Comparison of ENCODE assay signal across 9 cellular contexts in the genomic region with DNA sequence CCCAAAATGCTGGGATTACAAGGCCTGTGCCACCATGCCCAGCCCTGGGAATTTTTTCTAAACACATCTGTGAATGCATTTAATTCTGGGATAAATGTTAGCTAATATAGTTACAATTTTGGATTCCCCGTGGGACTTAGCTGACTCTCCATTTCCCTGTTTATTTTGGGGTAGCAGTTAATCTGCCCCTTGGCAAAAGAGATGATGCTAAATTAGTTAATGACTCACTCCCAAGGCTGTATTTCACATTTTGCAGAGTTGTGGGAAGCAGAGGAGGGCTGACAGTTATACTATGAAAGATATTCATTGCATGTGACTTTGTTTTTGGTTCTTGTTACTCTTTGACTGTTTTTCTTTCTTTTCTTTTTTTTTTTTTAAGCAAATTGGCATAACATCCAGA. TPM values are rescaled to one million over a fixed set of nuclear protein-coding genes. Genes with fewer than 3 reads are reported as not detected.
DNase-seq lines count a peak whose midpoint lies in the region; ATAC-seq and TF ChIP-seq lines count a peak whose summit lies in the region.
"Had no signal": no experiment of that assay in that cellular context is flagged by ENCODE, and none has a peak within 500 bp of the region (broad histone marks: within the 10 kb centered on the region; RNA-seq: fewer than 3 reads in every experiment).

No MANE protein-coding gene starts in this region.

- H3K4me1 ChIP-seq in BLaER1 treated with 17β-estradiol and CSF1 and Interleukin-3, amounts not matched to agents 10 nM and 100 nM, result peaks cover 52 to 80% (median 67%) of the 10 kb centered on the region in 10 experiments
- H3K4me1 ChIP-seq in HUES64 (ENCODE audit: insufficient read depth, low read length) (peaks cover 26% of the 10 kb centered on the region), ascending aorta (peaks cover 27 to 51% of the 10 kb centered on the region in 2 donors), liver (ENCODE audit: control insufficient read depth in 4 of 4, insufficient read depth in 4 of 4, low read length in 3 of 4) (peaks cover 2 to 17% (median 7%) of the 10 kb centered on the region in 4 donors)

- H3K4me3 ChIP-seq in BLaER1 treated with 17β-estradiol and CSF1 and Interleukin-3, amounts not matched to agents 10 nM and 100 nM, result peak overlapping the region; percentile 22 to 92 (median 79); a peak in 15 of 20 replicates
- H3K4me3 ChIP-seq in HUES64 (ENCODE audit: low read length) (peak overlapping the region; percentile 14; the same call in 1 of the 2 replicates), ascending aorta (peak overlapping the region in 1 of 2 donors; percentile 90), liver (ENCODE audit: low read depth in 1 of 3, low read length in 3 of 3) (no peak overlapping the region)

- H4K20me1 ChIP-seq in BLaER1 treated with 17β-estradiol and CSF1 and Interleukin-3, amounts not matched to agents 10 nM and 100 nM, result peaks cover 73 to 76% (median 76%) of the 10 kb centered on the region in 11 experiments

- H3K9me3 ChIP-seq in BLaER1 treated with 17β-estradiol and CSF1 and Interleukin-3, amounts not matched to agents 10 nM and 100 nM (replicated peaks in 1 of 11), result no peaks in the 10 kb centered on the region
- H3K9me3 ChIP-seq in HUES64 (ENCODE audit: insufficient read depth, low read depth, low read length) (no peaks in the 10 kb centered on the region), ascending aorta (no peaks in the 10 kb centered on the region), liver (ENCODE audit: control insufficient read depth in 4 of 4, low read length in 3 of 4) (peaks cover 0 to 4% (median 0%) of the 10 kb centered on the region in 4 donors)

- H3K27me3 ChIP-seq in BLaER1 treated with 17β-estradiol and CSF1 and Interleukin-3, amounts not matched to agents 10 nM and 100 nM, result no peaks in the 10 kb centered on the region
- H3K27me3 ChIP-seq in HUES64 (ENCODE audit: insufficient read depth, low read length), result peaks cover 3% of the 10 kb centered on the region; the same call in 1 of the 2 replicates
- H3K27me3 ChIP-seq in ascending aorta, result no peaks in the 10 kb centered on the region
- peaks cover 0 to 3% (median 0%) of the 10 kb centered on the region in 4 donors for H3K27me3 ChIP-seq in liver (ENCODE audit: control insufficient read depth in 4 of 4, insufficient read depth in 4 of 4, low read length in 3 of 4)

- TF ChIP-seq CTCF in ascending aorta (IDR thresholded peaks at IDR 0.05), result no peak
- TF ChIP-seq CTCF in liver (IDR thresholded peaks at IDR 0.05; ENCODE audit: low read depth, low read length, missing input control), result no peak

- ATAC-seq in GM18870 (IDR thresholded peaks at IDR 0.05; ENCODE audit: unreplicated experiment), result no peak
- no peak for ATAC-seq in HG03457 (IDR thresholded peaks at IDR 0.05; ENCODE audit: unreplicated experiment)
- no peak for ATAC-seq in HG02678 (IDR thresholded peaks at IDR 0.05; ENCODE audit: unreplicated experiment)

- intact Hi-C loops in ascending aorta (cut with DNase I), result no loop called here

- H3K36me3 ChIP-seq in BLaER1 treated with 17β-estradiol and CSF1 and Interleukin-3, amounts not matched to agents 10 nM and 100 nM, result peaks cover 34 to 65% (median 56%) of the 10 kb centered on the region in 11 experiments
- H3K36me3 ChIP-seq in HUES64 (ENCODE audit: insufficient read depth, low read length) (peaks cover 56% of the 10 kb centered on the region), ascending aorta (peaks cover 3 to 11% of the 10 kb centered on the region in 2 donors), liver (ENCODE audit: control insufficient read depth in 4 of 4, insufficient read depth in 3 of 4, low read depth in 1 of 4, low read length in 3 of 4) (no peaks in the 10 kb centered on the region)

- H3K4me2 ChIP-seq in BLaER1 treated with 17β-estradiol and CSF1 and Interleukin-3, amounts not matched to agents 10 nM and 100 nM, result peak overlapping the region; percentile 84 to 98 (median 93)

- DNase-seq in ascending aorta (ENCODE audit: low spot score in 2 of 2), result peak in 1 of 2 donors; percentile 73
- no peak for DNase-seq in COR-L47 (lab: John Stamatoyannopoulos, UW)
- DNase-seq: NCI-H1105 had no signal

- peak overlapping the region in 9 of 11 experiments; percentile 8 to 99 (median 96); a peak in 11 of 22 replicates for H3K9ac ChIP-seq in BLaER1 treated with 17β-estradiol and CSF1 and Interleukin-3, amounts not matched to agents 10 nM and 100 nM
- H3K9ac ChIP-seq in HUES64 (ENCODE audit: low read depth, low read length), result no peak overlapping the region
- no peak overlapping the region for H3K9ac ChIP-seq in liver (ENCODE audit: low read depth in 1 of 2, low read length in 2 of 2)

- WGBS in HUES64, result 85% methylated on average over 1 of the region's 1 CpG
- 70% methylated on average over 1 of the region's 1 CpG for WGBS in liver

- TF ChIP-seq RAD21 in liver (IDR thresholded peaks at IDR 0.05), result no peak

- peak overlapping the region in 3 of 11 experiments; percentile 3 to 30 (median 22); a peak in 3 of 22 replicates for H3K27ac ChIP-seq in BLaER1 treated with 17β-estradiol and CSF1 and Interleukin-3, amounts not matched to agents 10 nM and 100 nM
- no peak overlapping the region for H3K27ac ChIP-seq in HUES64 (ENCODE audit: low read depth, low read length)
- H3K27ac ChIP-seq in ascending aorta, result peak overlapping the region; percentile 97 to 98
- H3K27ac ChIP-seq in liver (ENCODE audit: low read depth in 1 of 2, low read length in 2 of 2), result no peak overlapping the region

TF ChIP-seq in liver, 16 proteins besides CTCF, POLR2A, EP300 and RAD21:
- TF ChIP-seq JUND (IDR thresholded peaks at IDR 0.05) (peak; percentile 26 to 45), NR2F2 (IDR thresholded peaks at IDR 0.05) (no peak)

RNA-seq across cellular contexts. Expression of a gene that starts 3.2 kb away (rescaled TPM):
- polyA plus RNA-seq in HUES64 (2013, experiment 1 of 2), result 120 TPM
- polyA plus RNA-seq in HUES64 (2013, experiment 2 of 2), result 127 TPM
- total RNA-seq in ascending aorta (31.7 TPM), liver (10 to 100 TPM in 1 of 2 donors, 1 to 10 TPM in 1; 2.8 to 27.5 TPM)
- polyA plus RNA-seq in liver, result 1 to 10 TPM; 1.6 to 2.8 TPM

RNA-seq across cellular contexts. Expression of a gene that starts 22.9 kb away (rescaled TPM):
- polyA plus RNA-seq in HUES64 (2013, experiment 1 of 2), result 48.7 TPM
- 62.1 TPM for polyA plus RNA-seq in HUES64 (2013, experiment 2 of 2)
- total RNA-seq in ascending aorta (56.8 TPM), liver (10 to 100 TPM; 30.1 to 44.7 TPM)
- polyA plus RNA-seq in liver, result 10 to 100 TPM; 15.5 to 15.8 TPM

RNA-seq across cellular contexts. Expression of a gene that starts 53.9 kb away (rescaled TPM):
- polyA plus RNA-seq in HUES64 (2013, experiment 1 of 2), result 78.2 TPM
- polyA plus RNA-seq in HUES64 (2013, experiment 2 of 2), result 91.2 TPM
- total RNA-seq in ascending aorta, result 47.3 TPM
- 10 to 100 TPM in 1 of 2 donors, 1 to 10 TPM in 1; 9.5 to 25.2 TPM for total RNA-seq in liver
- polyA plus RNA-seq in liver, result 10 to 100 TPM; 29.0 to 35.2 TPM

Comparison
In these comparisons a context has a peak if more than half of its experiments do, and no peak if none do; other contexts are left out.
1. H3K27ac ChIP-seq: peak in ascending aorta (2 of 2); none in HUES64 (single experiment) and liver (0 of 2).
2. H3K4me3 ChIP-seq: peak in BLaER1 treated with 17β-estradiol and CSF1 and Interleukin-3, amounts not matched to agents 10 nM and 100 nM (10 of 10) and HUES64 (single experiment); none in liver (0 of 3).
3. H3K9ac ChIP-seq: peak in BLaER1 treated with 17β-estradiol and CSF1 and Interleukin-3, amounts not matched to agents 10 nM and 100 nM (9 of 11); none in HUES64 (single experiment) and liver (0 of 2).